8 cellular contexts compared by ENCODE assay signal in genomic region chrX:13688772-13689518, GRCh38. TPM values are rescaled to one million over a fixed set of nuclear protein-coding genes. Genes with fewer than 3 reads are reported as not detected.
DNase-seq lines count a peak whose midpoint lies in the region; ATAC-seq and TF ChIP-seq lines count a peak whose summit lies in the region.

TSS of gene RAB9A (plus strand) at chrX:13689128. CDS start at chrX:13708747, 19,619 bp downstream.

- H3K27ac Mint-ChIP-seq in CD4-positive, CD25-positive, alpha-beta regulatory T cell: peak within 1 kb of the TSS; percentile 89 to 97 (median 97)
- H3K27ac Mint-ChIP-seq in endodermal cell (peak within 1 kb of the TSS; percentile 90), mesothelial cell of epicardium (peak within 1 kb of the TSS; percentile 92)

- H3K9me3 Mint-ChIP-seq in CD4-positive, CD25-positive, alpha-beta regulatory T cell: no peaks in the 10 kb centered on the region
- H3K9me3 Mint-ChIP-seq in endodermal cell (peaks cover 53% of the 10 kb centered on the region), mesothelial cell of epicardium (peaks cover 15% of the 10 kb centered on the region)

- no peaks in the 10 kb centered on the region for H3K27me3 Mint-ChIP-seq in CD4-positive, CD25-positive, alpha-beta regulatory T cell
- peaks cover 18% of the 10 kb centered on the region for H3K27me3 Mint-ChIP-seq in endodermal cell (ENCODE audit: insufficient read depth)
- no peaks in the 10 kb centered on the region for H3K27me3 Mint-ChIP-seq in mesothelial cell of epicardium (ENCODE audit: low read depth)

- peak; percentile 72 to 78 (median 76) for DNase-seq in CD4-positive, CD25-positive, alpha-beta regulatory T cell
- DNase-seq in HL-60 (ENCODE audit: low read depth in 1 of 2, low spot score in 1 of 2) (peak; percentile 57 to 75), NOMO-1 treated with DMSO at 0.1 percent for 48 hours (lab: John Stamatoyannopoulos, UW; ENCODE audit: unreplicated experiment) (peak; percentile 41), endodermal cell (peak; percentile 93), mesothelial cell of epicardium (ENCODE audit: low spot score in 2 of 2, unreplicated experiment in 2 of 2) (peak; percentile 67 to 90)
- peak; percentile 39 for DNase-seq in activated CD8-positive, alpha-beta memory T cell treated with anti-CD3 and anti-CD28 coated beads, Interleukin-2, amount 50 U/mL, for 1 hour (ENCODE audit: extremely low read depth)
- DNase-seq in stimulated activated CD8-positive, alpha-beta memory T cell treated with anti-CD3 and anti-CD28 coated beads, Interleukin-15, amount 100 ng/mL, for 48 hours (ENCODE audit: low read depth in 2 of 2): peak; percentile 71 to 76

- no peaks in the 10 kb centered on the region for H3K36me3 ChIP-seq in CD4-positive, CD25-positive, alpha-beta regulatory T cell (ENCODE audit: control insufficient read depth, insufficient read depth, low read length)
- no peaks in the 10 kb centered on the region for H3K36me3 ChIP-seq in endodermal cell (ENCODE audit: control insufficient read depth, insufficient read depth, low read length)

- H3K36me3 Mint-ChIP-seq in CD4-positive, CD25-positive, alpha-beta regulatory T cell: no peaks in the 10 kb centered on the region
- H3K36me3 Mint-ChIP-seq in endodermal cell (ENCODE audit: low read depth) (no peaks in the 10 kb centered on the region), mesothelial cell of epicardium (no peaks in the 10 kb centered on the region)

- H3K4me1 ChIP-seq in CD4-positive, CD25-positive, alpha-beta regulatory T cell (ENCODE audit: control insufficient read depth, insufficient read depth, low read length, poor library complexity, severe bottlenecking): peaks cover 26% of the 10 kb centered on the region
- H3K4me1 ChIP-seq in endodermal cell (ENCODE audit: control insufficient read depth, insufficient read depth, low read length): no peaks in the 10 kb centered on the region

- no peaks in the 10 kb centered on the region for H3K27me3 ChIP-seq in CD4-positive, CD25-positive, alpha-beta regulatory T cell (ENCODE audit: control insufficient read depth, insufficient read depth, low read length)
- H3K27me3 ChIP-seq in HL-60 (ENCODE audit: insufficient read depth, poor library complexity, severe bottlenecking): peaks cover 3% of the 10 kb centered on the region
- H3K27me3 ChIP-seq in endodermal cell (ENCODE audit: control insufficient read depth, insufficient read depth, low read length, poor library complexity, severe bottlenecking): peaks cover 17% of the 10 kb centered on the region

- peak within 1 kb of the TSS; percentile 84 for H3K27ac ChIP-seq in CD4-positive, CD25-positive, alpha-beta regulatory T cell (ENCODE audit: insufficient read depth, low read length, poor library complexity, severe bottlenecking)
- H3K27ac ChIP-seq in HL-60 (replicated peaks) (peak within 1 kb of the TSS; percentile 71), endodermal cell (ENCODE audit: low read depth, low read length) (peak within 1 kb of the TSS; percentile 80)

- H3K9ac ChIP-seq in endodermal cell (ENCODE audit: extremely low read depth, low read length, poor library complexity, severe bottlenecking): peak within 1 kb of the TSS; percentile 95

- no peaks in the 10 kb centered on the region for H3K9me3 ChIP-seq in CD4-positive, CD25-positive, alpha-beta regulatory T cell (ENCODE audit: control insufficient read depth in 2 of 2, low read length in 2 of 2)
- no peaks in the 10 kb centered on the region for H3K9me3 ChIP-seq in endodermal cell (ENCODE audit: control insufficient read depth, low read length)

- H3K4me3 Mint-ChIP-seq in CD4-positive, CD25-positive, alpha-beta regulatory T cell: peak within 1 kb of the TSS; percentile 90 to 95 (median 94)
- H3K4me3 Mint-ChIP-seq in endodermal cell: peak within 1 kb of the TSS; percentile 86
- peak within 1 kb of the TSS; percentile 87 for H3K4me3 Mint-ChIP-seq in mesothelial cell of epicardium

- TF ChIP-seq CTCF in HL-60 (IDR thresholded peaks at IDR 0.05; ENCODE audit: insufficient read depth, low read length) (no peak), endodermal cell (conservative IDR thresholded peaks at IDR 0.05) (no peak), mesothelial cell of epicardium (IDR thresholded peaks at IDR 0.05; ENCODE audit: unreplicated experiment) (no peak)

- H3K4me1 Mint-ChIP-seq in CD4-positive, CD25-positive, alpha-beta regulatory T cell: peaks cover 11 to 47% (median 34%) of the 10 kb centered on the region in 4 donors
- H3K4me1 Mint-ChIP-seq in endodermal cell (peaks cover 19% of the 10 kb centered on the region), mesothelial cell of epicardium (peaks cover 45% of the 10 kb centered on the region)

- ATAC-seq in CD4-positive, CD25-positive, alpha-beta regulatory T cell (ENCODE audit: low read depth in 2 of 2): peak; percentile 87 to 91
- peak; percentile 67 for ATAC-seq in GM19438 (IDR thresholded peaks at IDR 0.05; ENCODE audit: low read depth, unreplicated experiment)

- WGBS in endodermal cell (ENCODE audit: insufficient coverage in 1 of 2, insufficient read length in 1 of 2), 2 experiments: 0% methylated on average over 3 to 66 of the region's 67 CpGs

- peak within 1 kb of the TSS; percentile 93 for H3K4me3 ChIP-seq in CD4-positive, CD25-positive, alpha-beta regulatory T cell (ENCODE audit: low read depth, low read length)
- H3K4me3 ChIP-seq in HL-60 (replicated peaks; ENCODE audit: insufficient read depth, low read length) (peak within 1 kb of the TSS; percentile 65), endodermal cell (ENCODE audit: low read length) (peak within 1 kb of the TSS; percentile 91)

RNA-seq across cellular contexts. Expression of gene RAB9A, which starts in this region (rescaled TPM):
- total RNA-seq in CD4-positive, CD25-positive, alpha-beta regulatory T cell: 22.8 TPM
- polyA plus RNA-seq in CD4-positive, CD25-positive, alpha-beta regulatory T cell: 10 to 100 TPM; 23.1 to 33.4 (median 26.7) TPM
- total RNA-seq in endodermal cell: 10 to 100 TPM; 22.3 to 28.0 TPM
- 27.5 TPM for polyA plus RNA-seq in endodermal cell (2013, experiment 1 of 2)
- polyA plus RNA-seq in endodermal cell (2013, experiment 2 of 2): 24.1 TPM
- 18.6 to 21.0 TPM (median 20.6 TPM) in 3 replicates for total RNA-seq in mesothelial cell of epicardium

Comparison
In these comparisons a context has a peak if more than half of its experiments do, and no peak if none do; other contexts are left out.
1. Peak in every context shown above with its lines: DNase-seq, ATAC-seq, H3K4me3 ChIP-seq and H3K27ac ChIP-seq.
2. DNase-seq: peak in every context shown above with its lines; median percentile 93 in endodermal cell; 78 in mesothelial cell of epicardium; 76 in CD4-positive, CD25-positive, alpha-beta regulatory T cell; 74 in stimulated activated CD8-positive, alpha-beta memory T cell treated with anti-CD3 and anti-CD28 coated beads, Interleukin-15, amount 100 ng/mL, for 48 hours; 66 in HL-60; 41 in NOMO-1 treated with DMSO at 0.1 percent for 48 hours; 39 in activated CD8-positive, alpha-beta memory T cell treated with anti-CD3 and anti-CD28 coated beads, Interleukin-2, amount 50 U/mL, for 1 hour.